In genomic region chr12:13173537-13173936, GRCh38 we compare ENCODE assay signal across 8 cellular contexts. TPM values are rescaled to one million over a fixed set of nuclear protein-coding genes. Genes with fewer than 3 reads are reported as not detected.
DNase-seq lines count a peak whose midpoint lies in the region; ATAC-seq and TF ChIP-seq lines count a peak whose summit lies in the region.

No MANE protein-coding gene starts in this region.

- H3K27me3 ChIP-seq in gastroesophageal sphincter: peaks cover 5% of the 10 kb centered on the region

- 43 to 68% methylated on average over 4 to 6 of the region's 6 CpGs for WGBS in gastroesophageal sphincter (ENCODE audit: low coverage in 1 of 2), 2 donors

- CTCF ChIA-PET in activated B cell treated with CpG ODN at 0.5 μM for 24 hours (lab: Charles Lee): no interaction called here

- peak overlapping the region in 3 of 4 donors; percentile 63 to 76 (median 64) for H3K27ac ChIP-seq in gastroesophageal sphincter

- intact Hi-C loops in activated B cell treated with CpG ODN at 0.5 μM for 24 hours (cut with micrococcal nuclease): loop anchor here (1.0 kb wide), 2 partner anchors 23 to 72 kb away; partner anchors contain the start of gene EMP1

- no peak for TF ChIP-seq EP300 in gastroesophageal sphincter (IDR thresholded peaks at IDR 0.05)

- H3K9me3 Mint-ChIP-seq in activated B cell treated with CpG ODN at 0.5 μM for 24 hours: no peaks in the 10 kb centered on the region

- POLR2A ChIA-PET in activated B cell treated with CpG ODN at 0.5 μM for 24 hours (lab: Charles Lee): interaction anchor here (0.6 to 0.8 kb wide), 2 partner anchors 13 to 75 kb away, joined by 3 to 5 read pairs; no protein-coding TSS in a partner anchor

- H3K4me3 Mint-ChIP-seq in activated B cell treated with CpG ODN at 0.5 μM for 24 hours: peak overlapping the region; percentile 35

- no peak for TF ChIP-seq POLR2A in gastroesophageal sphincter (IDR thresholded peaks at IDR 0.05)

- peak; percentile 67 for DNase-seq in AG09319 (ENCODE audit: extremely low read depth, low read depth)
- DNase-seq in activated B cell treated with CpG ODN at 0.5 μM for 24 hours: peak; percentile 20
- DNase-seq in retinal pigment epithelial cell (ENCODE audit: low read depth): peak; percentile 81
- no peak for DNase-seq in NCI-H226
- DNase-seq in NCI-H2081 (lab: John Stamatoyannopoulos, UW): no peak

- no peaks in the 10 kb centered on the region for H3K36me3 Mint-ChIP-seq in activated B cell treated with CpG ODN at 0.5 μM for 24 hours (ENCODE audit: low read depth)

- peaks cover 0 to 28% (median 11%) of the 10 kb centered on the region in 3 donors for H3K4me1 ChIP-seq in gastroesophageal sphincter

- no peaks in the 10 kb centered on the region for H3K36me3 ChIP-seq in gastroesophageal sphincter

- H3K4me1 Mint-ChIP-seq in activated B cell treated with CpG ODN at 0.5 μM for 24 hours: peaks cover 22% of the 10 kb centered on the region

- H3K27me3 Mint-ChIP-seq in activated B cell treated with CpG ODN at 0.5 μM for 24 hours: peaks cover 23% of the 10 kb centered on the region

- no peaks in the 10 kb centered on the region for H3K9me3 ChIP-seq in gastroesophageal sphincter

- peak overlapping the region; percentile 18 for H3K27ac Mint-ChIP-seq in activated B cell treated with CpG ODN at 0.5 μM for 24 hours

- peak; percentile 95 for ATAC-seq in GM19025 (IDR thresholded peaks at IDR 0.05; ENCODE audit: low read depth, unreplicated experiment)
- peak; percentile 93 for ATAC-seq in HG03095 (IDR thresholded peaks at IDR 0.05; ENCODE audit: unreplicated experiment)
- peak; percentile 96 for ATAC-seq in activated B cell treated with CpG ODN at 0.5 μM for 24 hours (ENCODE audit: low read depth)
- peak; percentile 87 for ATAC-seq in gastroesophageal sphincter

- H3K4me3 ChIP-seq in gastroesophageal sphincter (no peak overlapping the region), retinal pigment epithelial cell (ENCODE audit: low read length) (no peak overlapping the region)

- no peak for TF ChIP-seq CTCF in AG09319 (IDR thresholded peaks at IDR 0.05; ENCODE audit: low read depth, low read length)
- no peak for TF ChIP-seq CTCF in activated B cell treated with CpG ODN at 0.5 μM for 24 hours (IDR thresholded peaks at IDR 0.05)
- no peak for TF ChIP-seq CTCF in gastroesophageal sphincter (IDR thresholded peaks at IDR 0.05)
- no peak for TF ChIP-seq CTCF in retinal pigment epithelial cell (conservative IDR thresholded peaks at IDR 0.05; ENCODE audit: low read depth, low read length)

RNA-seq across cellular contexts. Expression of gene EMP1, which starts 23.0 kb away (rescaled TPM):
- 0.39 TPM in 1 of 2 replicates, not detected in the other for total RNA-seq in activated B cell treated with CpG ODN at 0.5 μM for 24 hours
- total RNA-seq in gastroesophageal sphincter: 100 to 1,000 TPM in 3 of 4 donors, 10 to 100 TPM in 1; 50.0 to 482 (median 331) TPM

Comparison
In these comparisons a context has a peak if more than half of its experiments do, and no peak if none do; other contexts are left out.
1. DNase-seq: peak in AG09319 (single experiment), activated B cell treated with CpG ODN at 0.5 μM for 24 hours (single experiment) and retinal pigment epithelial cell (single experiment); none in NCI-H226 (single experiment) and NCI-H2081 (0 of 2).
2. RNA of gene EMP1, which starts 23.0 kb away (total RNA-seq): 50.0 to 482 TPM in gastroesophageal sphincter; 0.39 TPM in activated B cell treated with CpG ODN at 0.5 μM for 24 hours; every median in the first group is over 10 times any median in the second.
3. Peak in every context shown above with its lines, with median percentiles within 50 percentile points of each other: ATAC-seq.